Comparison of ENCODE assay signal across 19 cellular contexts in genomic region chr14:86708846-86709339, GRCh38.
DNase-seq lines count a peak whose midpoint lies in the region; ATAC-seq, FAIRE-seq and TF ChIP-seq lines count a peak whose summit lies in the region.
"Had no signal": no experiment of that assay in that cellular context is flagged by ENCODE, and none has a peak within 500 bp of the region (broad histone marks: within the 10 kb centered on the region; RNA-seq: fewer than 3 reads in every experiment).

No MANE protein-coding gene starts in this region.

- H3K36me3 ChIP-seq in pancreas: no peaks in the 10 kb centered on the region
- H3K36me3 ChIP-seq: Peyer's patch had no signal

- FAIRE-seq in pancreas (lab: Jason Lieb, UNC): no peak
- FAIRE-seq: D721Med, HTR-8/SVneo had no signal

- peak; percentile 51 for ATAC-seq in GM21786 (IDR thresholded peaks at IDR 0.05; ENCODE audit: unreplicated experiment)
- peak; percentile 78 to 97 (median 94) for ATAC-seq in pancreas
- ATAC-seq in HG03439 (IDR thresholded peaks at IDR 0.05; ENCODE audit: unreplicated experiment): no peak
- ATAC-seq in GM21825 (IDR thresholded peaks at IDR 0.05; ENCODE audit: unreplicated experiment): no peak
- ATAC-seq: SK-N-SH treated with all-trans-retinoic acid at 6 μM for 48 hours had no signal

- H3K4me3 ChIP-seq in pancreas: no peak overlapping the region
- H3K4me3 ChIP-seq: Peyer's patch had no signal

- DNase-seq in NCI-H526 (lab: John Stamatoyannopoulos, UW) (peak; percentile 54 to 66), kidney tubule cell (ENCODE audit: low spot score) (peak; percentile 15), pancreas (peak in 1 of 6 donors; percentile 7), posterior vena cava (ENCODE audit: low spot score) (no peak)
- DNase-seq: CD4-positive, alpha-beta T cell; EL; HCEC 1CT; KBM-7; NCI-H1105; NCI-H1694 treated with DMSO at 0.1 percent for 48 hours; NCI-H774; Peyer's patch; Right ventricle myocardium superior had no signal

- peaks cover 0 to 10% (median 4%) of the 10 kb centered on the region in 3 donors for H3K4me1 ChIP-seq in pancreas
- H3K4me1 ChIP-seq: Peyer's patch had no signal

- H3K27me3 ChIP-seq in pancreas: no peaks in the 10 kb centered on the region
- H3K27me3 ChIP-seq: Peyer's patch had no signal

- H3K27ac ChIP-seq in pancreas: peak overlapping the region in 2 of 4 donors; percentile 44 to 53
- H3K27ac ChIP-seq: Peyer's patch had no signal

- H3K9me3 ChIP-seq in pancreas: no peaks in the 10 kb centered on the region

- intact Hi-C loops in pancreas (cut with DNase I): no loop called here
- intact Hi-C loops in posterior vena cava (cut with DNase I): no loop called here

- no peak for TF ChIP-seq CTCF in pancreas (IDR thresholded peaks at IDR 0.05)

Comparison
In these comparisons a context has a peak if more than half of its experiments do, and no peak if none do; other contexts are left out.
1. ATAC-seq: peak in GM21786 (single experiment) and pancreas (4 of 4); none in HG03439 (single experiment) and GM21825 (single experiment).